ENCODE assay signal across 6 cellular contexts in genomic region chr2:6228251-6228650, GRCh38.
"Had no signal": no experiment of that assay in that cellular context is flagged by ENCODE, and none has a peak within 500 bp of the region (broad histone marks: within the 10 kb centered on the region; RNA-seq: fewer than 3 reads in every experiment).

No MANE protein-coding gene starts in this region.

- H3K9ac ChIP-seq: KMS-11 had no signal

- FAIRE-seq: HTR-8/SVneo had no signal

- H3K27ac ChIP-seq: HL-60, KMS-11 had no signal

- H3K4me2 ChIP-seq: KMS-11 had no signal

- DNase-seq: IMR-90, KBM-7, KG1 had no signal
